ENCODE assay signal across 15 cellular contexts in the genomic region with DNA sequence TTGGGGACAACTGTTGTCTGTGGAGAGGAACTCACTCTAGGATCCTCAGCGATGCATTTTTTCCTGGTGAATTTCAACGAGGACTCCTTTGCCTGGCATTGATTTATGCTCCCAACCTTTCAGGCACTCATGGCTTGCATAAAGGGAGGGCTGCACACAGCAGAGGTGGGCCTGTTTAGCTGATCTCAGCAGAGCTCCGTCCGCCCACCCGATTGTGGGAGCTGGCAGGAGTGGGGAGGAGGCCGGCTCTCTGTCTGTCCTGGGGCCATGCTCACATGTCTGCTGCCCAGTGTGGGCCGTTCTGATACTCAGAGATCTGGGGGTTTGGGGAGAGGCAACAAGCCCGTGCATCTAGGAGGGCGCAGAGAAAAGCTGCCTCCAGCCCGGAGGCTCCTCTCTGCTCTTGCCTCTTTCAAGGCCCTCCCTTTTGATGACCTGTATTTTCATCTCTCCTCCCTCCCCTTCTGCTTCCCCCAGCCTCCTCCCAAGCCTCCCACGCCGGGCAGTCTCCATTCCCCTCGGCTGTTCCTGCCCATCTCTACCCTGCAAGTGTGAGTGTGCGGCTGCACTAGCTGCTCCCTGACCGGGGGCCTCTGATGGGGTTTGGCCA. TPM values are rescaled to one million over a fixed set of nuclear protein-coding genes. Genes with fewer than 3 reads are reported as not detected.
"Had no signal": no experiment of that assay in that cellular context is flagged by ENCODE, and none has a peak within 500 bp of the region (broad histone marks: within the 10 kb centered on the region; RNA-seq: fewer than 3 reads in every experiment).

No MANE protein-coding gene starts in this region.

- H3K4me3 ChIP-seq: lower lobe of right lung, mucosa of descending colon, stomach had no signal

- DNase-seq: activated CD4-positive, alpha-beta T cell treated with anti-CD3 and anti-CD28 coated beads, Interleukin-2, amount 10 ng/mL, durations not matched to agents 24 days and 14 days; activated naive CD4-positive, alpha-beta T cell treated with anti-CD3 and anti-CD28 coated beads for 36 hours; effector memory CD4-positive, alpha-beta T cell; hypothalamus; lower lobe of right lung; naive thymus-derived CD8-positive, alpha-beta T cell; stimulated activated CD4-positive, alpha-beta T cell treated with anti-CD3 and anti-CD28 coated beads, Interleukin-15, amount 100 ng/mL, for 24 hours; stomach had no signal

- H3K36me3 ChIP-seq: lower lobe of right lung, stomach had no signal

- H3K27ac ChIP-seq: epithelial cell of prostate, lower lobe of right lung, stomach had no signal

- H3K9me3 ChIP-seq: lower lobe of right lung, mucosa of descending colon, stomach had no signal

RNA-seq across cellular contexts. Expression of gene MLN, which starts 39.4 kb away (rescaled TPM):
- total RNA-seq: activated CD4-positive, alpha-beta T cell treated with anti-CD3 and anti-CD28 coated beads, Interleukin-2, amount 10 ng/mL, durations not matched to agents 24 days and 14 days; activated naive CD4-positive, alpha-beta T cell treated with anti-CD3 and anti-CD28 coated beads for 36 hours; activated T-helper 17 cell treated with anti-CD3 and anti-CD28 coated beads, Interleukin-2, amount 50 U/mL, for 72 hours; lower lobe of right lung; mucosa of descending colon; naive thymus-derived CD8-positive, alpha-beta T cell; osteocyte; pulmonary artery endothelial cell; stomach; WTC11 had no signal
- polyA plus RNA-seq: adipose tissue; naive thymus-derived CD8-positive, alpha-beta T cell; stomach had no signal
